In the genomic region with DNA sequence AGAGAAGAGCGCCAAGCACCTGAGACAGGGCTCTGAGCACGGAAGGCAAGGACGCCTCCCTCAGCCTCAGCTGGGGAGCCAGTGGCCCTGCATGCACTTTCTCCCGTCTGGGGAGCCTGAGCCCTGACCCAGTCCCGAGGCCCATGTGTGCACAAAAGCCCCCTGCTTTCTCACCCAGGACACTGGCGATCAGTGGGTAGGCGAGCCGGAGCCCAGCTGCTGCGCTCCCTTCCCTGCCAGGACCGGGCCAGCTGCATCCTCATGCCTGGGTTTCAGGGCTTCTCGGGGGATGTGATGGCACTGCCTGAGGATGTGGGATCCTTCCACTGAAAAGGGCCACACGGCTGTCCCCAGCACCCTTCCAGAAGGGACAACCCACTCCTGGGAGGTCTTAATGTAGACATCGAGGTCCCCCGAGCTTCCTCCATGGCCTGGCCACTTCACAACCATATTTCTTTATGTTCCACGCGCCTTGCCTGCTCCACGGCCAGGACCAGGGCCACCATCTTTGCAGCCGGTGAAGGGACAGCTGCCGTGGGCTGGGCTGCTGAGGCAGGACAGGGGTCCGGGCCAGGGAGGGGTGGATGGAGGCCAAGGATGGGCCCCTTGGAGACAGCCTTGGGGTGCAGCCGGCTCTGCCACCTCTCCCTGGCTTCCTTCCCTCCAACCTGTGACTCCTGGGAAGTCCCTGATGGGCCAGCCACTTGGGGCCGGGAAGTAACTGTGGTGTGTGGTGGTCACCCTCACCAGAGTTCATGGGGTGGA, we compare ENCODE assay signal across 2 cellular contexts. TPM values are rescaled to one million over a fixed set of nuclear protein-coding genes. Genes with fewer than 3 reads are reported as not detected.
"Had no signal": no experiment of that assay in that cellular context is flagged by ENCODE, and none has a peak within 500 bp of the region (broad histone marks: within the 10 kb centered on the region; RNA-seq: fewer than 3 reads in every experiment).

No MANE protein-coding gene starts in this region.

RNA-seq across cellular contexts. Expression of a gene that starts 10.8 kb away (rescaled TPM):
- total RNA-seq: GM23248 had no signal
- polyA plus RNA-seq: IgD-negative memory B cell had no signal
